7 cellular contexts compared by ENCODE assay signal in the genomic region with DNA sequence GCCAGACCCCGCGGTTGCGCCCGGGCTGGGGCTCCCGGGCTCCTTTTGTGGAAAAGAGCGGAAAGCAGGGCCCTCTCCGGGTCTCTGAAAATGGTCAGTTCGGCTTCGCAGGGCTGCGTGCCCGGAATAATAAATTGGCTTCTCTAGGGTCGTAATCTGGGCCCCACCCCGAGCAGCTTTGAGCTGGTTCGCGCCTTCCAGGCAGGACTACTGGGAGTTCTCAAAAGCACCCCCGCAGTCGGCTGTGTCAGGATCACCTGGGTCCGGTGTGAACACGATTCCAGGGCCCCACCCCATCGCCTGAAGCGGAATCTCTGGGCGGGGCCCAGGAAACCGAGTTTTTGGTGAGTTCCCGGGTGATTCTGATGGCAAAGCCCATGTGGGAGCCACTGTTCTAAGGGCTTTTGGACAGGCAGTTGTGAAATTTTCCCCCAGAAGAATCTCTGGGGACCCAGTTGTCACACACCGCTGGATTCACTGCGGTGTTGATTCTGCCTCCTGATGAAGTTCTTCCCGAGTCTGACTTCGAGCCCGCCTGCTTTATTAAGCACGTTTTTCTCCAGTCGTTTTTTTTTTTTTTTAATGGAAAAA.
DNase-seq lines count a peak whose midpoint lies in the region; ATAC-seq and TF ChIP-seq lines count a peak whose summit lies in the region.

No MANE protein-coding gene starts in this region.

- no peak for ATAC-seq in stimulated activated memory B cell treated with anti-CD40 and anti-IgM and Interleukin-4, amounts not matched to agents 10 μg/mL and 1 μg/mL and 100 μg/mL, for 72 hours
- no peak for ATAC-seq in GM21717 (IDR thresholded peaks at IDR 0.05; ENCODE audit: unreplicated experiment)

- H3K27me3 Mint-ChIP-seq in stimulated activated memory B cell treated with anti-CD40 and anti-IgM and Interleukin-4, amounts not matched to agents 10 μg/mL and 1 μg/mL and 100 μg/mL, for 72 hours = peaks cover 40% of the 10 kb centered on the region

- H3K4me3 ChIP-seq in GM12864 (ENCODE audit: low read depth, low read length) (peak overlapping the region; percentile 32), NB4 (ENCODE audit: low read depth, low read length) (peak overlapping the region; percentile 40), brain microvascular endothelial cell (ENCODE audit: low read depth, low read length) (peak overlapping the region; percentile 65), kidney epithelial cell (ENCODE audit: low read depth, low read length) (peak overlapping the region; percentile 52)

- in situ Hi-C loops in brain microvascular endothelial cell (cut with HindIII; ENCODE audit: low pct_ligation_motif_present, low sequenced_read_pairs) = no loop called here

- H3K36me3 ChIP-seq in brain microvascular endothelial cell (replicated peaks) (no peaks in the 10 kb centered on the region), kidney epithelial cell (ENCODE audit: control insufficient read depth, insufficient read depth, low read length) (no peaks in the 10 kb centered on the region)

- no peak overlapping the region for H3K27ac Mint-ChIP-seq in stimulated activated memory B cell treated with anti-CD40 and anti-IgM and Interleukin-4, amounts not matched to agents 10 μg/mL and 1 μg/mL and 100 μg/mL, for 72 hours

- H3K4me1 Mint-ChIP-seq in stimulated activated memory B cell treated with anti-CD40 and anti-IgM and Interleukin-4, amounts not matched to agents 10 μg/mL and 1 μg/mL and 100 μg/mL, for 72 hours = peaks cover 9% of the 10 kb centered on the region

- H3K9me3 Mint-ChIP-seq in stimulated activated memory B cell treated with anti-CD40 and anti-IgM and Interleukin-4, amounts not matched to agents 10 μg/mL and 1 μg/mL and 100 μg/mL, for 72 hours = no peaks in the 10 kb centered on the region

- H3K27ac ChIP-seq in brain microvascular endothelial cell = peak overlapping the region; percentile 81

- no peak for TF ChIP-seq CTCF in GM12864 (IDR thresholded peaks at IDR 0.05; ENCODE audit: low read depth, low read length, missing control alignments)
- TF ChIP-seq CTCF in NB4 (IDR thresholded peaks at IDR 0.05; ENCODE audit: low read depth, low read length) = no peak
- TF ChIP-seq CTCF in brain microvascular endothelial cell (IDR thresholded peaks at IDR 0.05; ENCODE audit: low read depth, low read length, missing control alignments) = no peak
- TF ChIP-seq CTCF in kidney epithelial cell (IDR thresholded peaks at IDR 0.05; ENCODE audit: insufficient read depth, low read length, poor library complexity, severe bottlenecking) = no peak

- no peaks in the 10 kb centered on the region for H3K36me3 Mint-ChIP-seq in stimulated activated memory B cell treated with anti-CD40 and anti-IgM and Interleukin-4, amounts not matched to agents 10 μg/mL and 1 μg/mL and 100 μg/mL, for 72 hours

- DNase-seq in GM12864 (ENCODE audit: low read depth) (no peak), NB4 (ENCODE audit: low read depth) (peak; percentile 59), brain microvascular endothelial cell (peak; percentile 34), kidney epithelial cell (ENCODE audit: low read depth) (no peak), HuH-7.5 (ENCODE audit: low spot score) (no peak)

- no peaks in the 10 kb centered on the region for H3K27me3 ChIP-seq in brain microvascular endothelial cell (replicated peaks)
- no peaks in the 10 kb centered on the region for H3K27me3 ChIP-seq in kidney epithelial cell (ENCODE audit: control insufficient read depth, insufficient read depth, low read length)

- no peak for TF ChIP-seq POLR2A in NB4 (IDR thresholded peaks at IDR 0.05; ENCODE audit: extremely low read depth, insufficient read length)

- peak overlapping the region; percentile 75 for H3K4me3 Mint-ChIP-seq in stimulated activated memory B cell treated with anti-CD40 and anti-IgM and Interleukin-4, amounts not matched to agents 10 μg/mL and 1 μg/mL and 100 μg/mL, for 72 hours

Comparison
In these comparisons a context has a peak if more than half of its experiments do, and no peak if none do; other contexts are left out.
1. DNase-seq: peak in NB4 (single experiment) and brain microvascular endothelial cell (single experiment); none in GM12864 (single experiment), kidney epithelial cell (single experiment) and HuH-7.5 (single experiment).
2. Peak in every context shown above with its lines, with median percentiles within 50 percentile points of each other: H3K4me3 ChIP-seq.